10 cellular contexts compared by ENCODE assay signal in the genomic region with DNA sequence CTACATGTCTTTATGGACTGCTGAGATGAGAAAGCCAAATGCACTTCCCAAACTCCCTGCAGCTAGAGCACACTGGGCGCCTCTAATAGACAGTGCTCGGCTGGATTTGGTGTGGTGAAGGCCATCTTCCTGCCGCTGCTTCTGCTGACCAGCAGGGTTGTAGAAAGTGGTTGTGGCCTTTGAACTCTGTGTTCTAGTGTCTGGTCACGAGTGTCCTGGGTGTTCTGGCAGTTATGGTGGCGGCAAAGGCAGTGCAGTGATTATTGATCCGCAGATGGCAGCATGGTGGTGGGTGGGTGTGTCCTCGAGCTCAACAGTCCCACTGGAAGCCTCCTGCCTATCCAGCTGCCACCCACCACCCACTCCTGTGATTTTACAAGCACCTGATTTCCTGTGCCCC. TPM values are rescaled to one million over a fixed set of nuclear protein-coding genes. Genes with fewer than 3 reads are reported as not detected.
"Had no signal": no experiment of that assay in that cellular context is flagged by ENCODE, and none has a peak within 500 bp of the region (broad histone marks: within the 10 kb centered on the region; RNA-seq: fewer than 3 reads in every experiment).

No MANE protein-coding gene starts in this region.

- H3K27ac ChIP-seq: cardiac muscle cell, dorsolateral prefrontal cortex, neutrophil, thyroid gland, vagina had no signal

- H3K27me3 ChIP-seq: cardiac muscle cell, thyroid gland, vagina had no signal

- H3K9me3 ChIP-seq: neutrophil, thyroid gland, vagina had no signal

- DNase-seq: activated CD4-positive, CD25-positive, alpha-beta regulatory T cell treated with anti-CD3 and anti-CD28 coated beads, Interleukin-2, amount 50 U/mL, for 72 hours; activated naive CD4-positive, alpha-beta T cell treated with anti-CD3 and anti-CD28 coated beads, Interleukin-2, amount 10 ng/mL, durations not matched to agents 7 days and 5 days; naive thymus-derived CD8-positive, alpha-beta T cell; stimulated activated CD4-positive, alpha-beta T cell treated with anti-CD3 and anti-CD28 coated beads, Interleukin-2, amount 100 ng/mL, for 48 hours; T1000; thyroid gland had no signal

- H3K36me3 ChIP-seq: cardiac muscle cell, neutrophil, thyroid gland, vagina had no signal

- H3K4me3 ChIP-seq: cardiac muscle cell, dorsolateral prefrontal cortex, thyroid gland, vagina had no signal

RNA-seq across cellular contexts. Expression of a gene that starts 43.4 kb away (rescaled TPM):
- total RNA-seq: cardiac muscle cell; naive thymus-derived CD8-positive, alpha-beta T cell had no signal
- polyA plus RNA-seq: cardiac muscle cell; naive thymus-derived CD8-positive, alpha-beta T cell had no signal
